In the genomic region with DNA sequence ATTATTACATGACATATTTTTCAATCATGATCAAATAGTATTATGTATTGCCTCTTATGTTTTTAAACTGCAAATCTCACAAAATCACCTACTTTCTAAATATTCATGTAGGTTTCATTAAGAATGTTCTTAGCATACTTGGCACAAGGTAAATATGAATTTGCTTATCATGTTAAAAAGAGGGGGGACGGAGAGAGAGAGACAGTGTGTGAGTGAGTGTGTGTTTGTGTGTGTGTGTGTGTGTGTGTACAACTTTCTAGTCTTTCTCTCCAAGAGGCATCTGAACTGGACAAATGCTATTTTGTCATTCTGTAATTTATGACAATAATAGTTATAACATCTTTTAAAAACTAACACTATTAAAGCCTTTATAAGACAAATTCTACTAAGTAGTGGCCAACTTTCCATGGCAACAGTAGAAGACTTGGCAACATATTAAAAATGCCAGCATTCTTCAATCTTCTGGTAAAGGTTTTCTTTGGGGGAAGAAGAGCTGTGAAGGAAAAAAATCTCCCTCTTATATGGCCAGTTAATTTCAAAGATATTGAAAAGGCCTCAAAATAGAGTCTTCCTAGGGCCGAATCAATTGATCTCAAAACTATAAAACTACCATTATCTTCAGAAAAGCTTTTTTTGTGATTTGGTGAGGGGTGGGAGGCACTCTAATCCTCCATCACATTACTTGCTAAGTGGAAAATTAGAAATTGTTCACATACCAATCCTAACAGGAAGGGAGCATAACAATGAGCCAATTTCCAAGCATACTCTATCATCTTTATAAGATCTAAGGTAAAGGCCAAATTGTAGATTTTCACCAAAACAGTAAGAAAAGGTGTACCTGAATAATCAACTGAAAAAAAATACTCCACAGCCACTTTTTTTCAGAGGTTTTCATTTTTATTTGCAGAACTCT, we compare ENCODE assay signal across 15 cellular contexts. TPM values are rescaled to one million over a fixed set of nuclear protein-coding genes. Genes with fewer than 3 reads are reported as not detected.
DNase-seq lines count a peak whose midpoint lies in the region; ATAC-seq and TF ChIP-seq lines count a peak whose summit lies in the region.
"Had no signal": no experiment of that assay in that cellular context is flagged by ENCODE, and none has a peak within 500 bp of the region (broad histone marks: within the 10 kb centered on the region; RNA-seq: fewer than 3 reads in every experiment).

No MANE protein-coding gene starts in this region.

- no peaks in the 10 kb centered on the region for H3K36me3 ChIP-seq in gastroesophageal sphincter
- H3K36me3 ChIP-seq in Caco-2 (ENCODE audit: control insufficient read depth, insufficient read depth, low read length) = no peaks in the 10 kb centered on the region
- H3K36me3 ChIP-seq: ovary, suprapubic skin had no signal

- no peak overlapping the region for H3K4me3 ChIP-seq in gastroesophageal sphincter
- no peak overlapping the region for H3K4me3 ChIP-seq in Caco-2 (ENCODE audit: low read depth, low read length)
- H3K4me3 ChIP-seq: ovary, suprapubic skin had no signal

- H3K4me3 Mint-ChIP-seq in activated naive CD8-positive, alpha-beta T cell = no peak overlapping the region
- no peak overlapping the region for H3K4me3 Mint-ChIP-seq in activated naive CD8-positive, alpha-beta T cell treated with anti-CD3 and anti-CD28 coated beads, Interleukin-2, amount 50 U/mL, for 24 hours
- no peak overlapping the region for H3K4me3 Mint-ChIP-seq in activated naive CD8-positive, alpha-beta T cell treated with anti-CD3 and anti-CD28 coated beads for 36 hours
- H3K4me3 Mint-ChIP-seq in stimulated activated naive CD8-positive, alpha-beta T cell treated with anti-CD3 and anti-CD28 coated beads, Interleukin-15, amount 100 ng/mL, for 72 hours = peak overlapping the region; percentile 4 to 6
- H3K4me3 Mint-ChIP-seq in Caco-2 (ENCODE audit: unreplicated experiment) = no peak overlapping the region
- H3K4me3 Mint-ChIP-seq: activated CD4-positive, alpha-beta memory T cell treated with anti-CD3 and anti-CD28 coated beads for 36 hours had no signal

- no peaks in the 10 kb centered on the region for H3K27me3 ChIP-seq in gastroesophageal sphincter
- no peaks in the 10 kb centered on the region for H3K27me3 ChIP-seq in Caco-2 (replicated peaks; ENCODE audit: control insufficient read depth, insufficient read depth, low read length)
- H3K27me3 ChIP-seq: ovary, suprapubic skin had no signal

- TF ChIP-seq CTCF in gastroesophageal sphincter (IDR thresholded peaks at IDR 0.05) (no peak), Caco-2 (IDR thresholded peaks at IDR 0.05; ENCODE audit: insufficient read depth in 1 of 2, low read depth in 1 of 2, low read length in 1 of 2, severe bottlenecking in 1 of 2, unreplicated experiment in 1 of 2) (no peak)

- peaks cover 84% of the 10 kb centered on the region for H3K4me1 Mint-ChIP-seq in activated naive CD8-positive, alpha-beta T cell (ENCODE audit: low read depth)
- peaks cover 73% of the 10 kb centered on the region for H3K4me1 Mint-ChIP-seq in activated naive CD8-positive, alpha-beta T cell treated with anti-CD3 and anti-CD28 coated beads, Interleukin-2, amount 50 U/mL, for 24 hours
- peaks cover 60% of the 10 kb centered on the region for H3K4me1 Mint-ChIP-seq in activated naive CD8-positive, alpha-beta T cell treated with anti-CD3 and anti-CD28 coated beads for 36 hours
- H3K4me1 Mint-ChIP-seq in stimulated activated naive CD8-positive, alpha-beta T cell treated with anti-CD3 and anti-CD28 coated beads, Interleukin-15, amount 100 ng/mL, for 72 hours = peaks cover 80% of the 10 kb centered on the region
- H3K4me1 Mint-ChIP-seq in Caco-2 (ENCODE audit: low read depth, unreplicated experiment) = no peaks in the 10 kb centered on the region

- no peak for TF ChIP-seq EP300 in gastroesophageal sphincter (IDR thresholded peaks at IDR 0.05)

- BruUV-seq in Caco-2 (replicated peaks; lab: Mats Ljungman, UMichigan) = no TSS peak

- WGBS in gastroesophageal sphincter (ENCODE audit: low coverage in 1 of 2), 2 donors = 60 to 62% methylated on average over 2 of the region's 2 CpGs

- no peak for DNase-seq in activated naive CD8-positive, alpha-beta T cell treated with anti-CD3 and anti-CD28 coated beads, Interleukin-2, amount 50 U/mL, for 24 hours
- DNase-seq in activated naive CD8-positive, alpha-beta T cell treated with anti-CD3 and anti-CD28 coated beads for 36 hours = no peak
- DNase-seq in stimulated activated naive CD8-positive, alpha-beta T cell treated with anti-CD3 and anti-CD28 coated beads, Interleukin-15, amount 100 ng/mL, for 72 hours = no peak
- no peak for DNase-seq in NCI-H1436 treated with DMSO at 0.1 percent for 48 hours (lab: John Stamatoyannopoulos, UW)
- DNase-seq in Caco-2 = no peak
- no peak for DNase-seq in globus pallidus (ENCODE audit: low spot score)
- DNase-seq: activated CD4-positive, alpha-beta memory T cell treated with anti-CD3 and anti-CD28 coated beads for 36 hours; activated gamma-delta T cell; HCEC 1CT; left ventricle myocardium superior; ovary; SIG-M5 had no signal

- H3K9me3 Mint-ChIP-seq in activated naive CD8-positive, alpha-beta T cell (ENCODE audit: low read depth) = no peaks in the 10 kb centered on the region
- H3K9me3 Mint-ChIP-seq in activated naive CD8-positive, alpha-beta T cell treated with anti-CD3 and anti-CD28 coated beads, Interleukin-2, amount 50 U/mL, for 24 hours = no peaks in the 10 kb centered on the region
- H3K9me3 Mint-ChIP-seq in activated naive CD8-positive, alpha-beta T cell treated with anti-CD3 and anti-CD28 coated beads for 36 hours = no peaks in the 10 kb centered on the region
- no peaks in the 10 kb centered on the region for H3K9me3 Mint-ChIP-seq in stimulated activated naive CD8-positive, alpha-beta T cell treated with anti-CD3 and anti-CD28 coated beads, Interleukin-15, amount 100 ng/mL, for 72 hours
- no peaks in the 10 kb centered on the region for H3K9me3 Mint-ChIP-seq in Caco-2 (ENCODE audit: unreplicated experiment)
- H3K9me3 Mint-ChIP-seq: activated CD4-positive, alpha-beta memory T cell treated with anti-CD3 and anti-CD28 coated beads for 36 hours had no signal

- CTCF ChIA-PET in Caco-2 (lab: Charles Lee) = no interaction called here

- H3K4me1 ChIP-seq in gastroesophageal sphincter = peaks cover 31 to 97% (median 33%) of the 10 kb centered on the region in 3 donors
- no peaks in the 10 kb centered on the region for H3K4me1 ChIP-seq in Caco-2

- no peaks in the 10 kb centered on the region for H3K27me3 Mint-ChIP-seq in activated naive CD8-positive, alpha-beta T cell
- H3K27me3 Mint-ChIP-seq in activated naive CD8-positive, alpha-beta T cell treated with anti-CD3 and anti-CD28 coated beads, Interleukin-2, amount 50 U/mL, for 24 hours = no peaks in the 10 kb centered on the region
- H3K27me3 Mint-ChIP-seq in activated naive CD8-positive, alpha-beta T cell treated with anti-CD3 and anti-CD28 coated beads for 36 hours = no peaks in the 10 kb centered on the region
- H3K27me3 Mint-ChIP-seq in stimulated activated naive CD8-positive, alpha-beta T cell treated with anti-CD3 and anti-CD28 coated beads, Interleukin-15, amount 100 ng/mL, for 72 hours = no peaks in the 10 kb centered on the region
- H3K27me3 Mint-ChIP-seq in Caco-2 (ENCODE audit: insufficient read depth, unreplicated experiment) = no peaks in the 10 kb centered on the region
- H3K27me3 Mint-ChIP-seq: activated CD4-positive, alpha-beta memory T cell treated with anti-CD3 and anti-CD28 coated beads for 36 hours had no signal

- intact Hi-C loops in Caco-2 (cut with micrococcal nuclease; ENCODE audit: unreplicated experiment) = no loop called here

- peak overlapping the region in 3 of 4 donors; percentile 21 to 46 (median 21) for H3K27ac ChIP-seq in gastroesophageal sphincter
- H3K27ac ChIP-seq: ovary, suprapubic skin had no signal

- peaks cover 6% of the 10 kb centered on the region for H3K36me3 Mint-ChIP-seq in activated naive CD8-positive, alpha-beta T cell
- peaks cover 3% of the 10 kb centered on the region for H3K36me3 Mint-ChIP-seq in activated naive CD8-positive, alpha-beta T cell treated with anti-CD3 and anti-CD28 coated beads, Interleukin-2, amount 50 U/mL, for 24 hours (ENCODE audit: low read depth)
- H3K36me3 Mint-ChIP-seq in activated naive CD8-positive, alpha-beta T cell treated with anti-CD3 and anti-CD28 coated beads for 36 hours = peaks cover 14% of the 10 kb centered on the region
- no peaks in the 10 kb centered on the region for H3K36me3 Mint-ChIP-seq in Caco-2 (ENCODE audit: insufficient read depth, unreplicated experiment)

- H3K27ac Mint-ChIP-seq in activated naive CD8-positive, alpha-beta T cell = peak overlapping the region; percentile 68
- no peak overlapping the region for H3K27ac Mint-ChIP-seq in activated naive CD8-positive, alpha-beta T cell treated with anti-CD3 and anti-CD28 coated beads, Interleukin-2, amount 50 U/mL, for 24 hours
- H3K27ac Mint-ChIP-seq in activated naive CD8-positive, alpha-beta T cell treated with anti-CD3 and anti-CD28 coated beads for 36 hours = peak overlapping the region; percentile 12
- H3K27ac Mint-ChIP-seq in stimulated activated naive CD8-positive, alpha-beta T cell treated with anti-CD3 and anti-CD28 coated beads, Interleukin-15, amount 100 ng/mL, for 72 hours = no peak overlapping the region
- no peak overlapping the region for H3K27ac Mint-ChIP-seq in Caco-2 (ENCODE audit: unreplicated experiment)

- POLR2A ChIA-PET in Caco-2 (lab: Charles Lee) = no interaction called here

- ATAC-seq in activated naive CD8-positive, alpha-beta T cell treated with anti-CD3 and anti-CD28 coated beads, Interleukin-2, amount 50 U/mL, for 24 hours = no peak
- no peak for ATAC-seq in gastroesophageal sphincter
- ATAC-seq in stimulated activated naive CD8-positive, alpha-beta T cell treated with anti-CD3 and anti-CD28 coated beads, Interleukin-15, amount 100 ng/mL, for 72 hours = no peak
- ATAC-seq: left ventricle myocardium superior had no signal

- TF ChIP-seq POLR2A in gastroesophageal sphincter (IDR thresholded peaks at IDR 0.05) = no peak

- no peaks in the 10 kb centered on the region for H3K9me3 ChIP-seq in gastroesophageal sphincter
- H3K9me3 ChIP-seq in Caco-2 = no peaks in the 10 kb centered on the region
- H3K9me3 ChIP-seq: ovary, suprapubic skin had no signal

RNA-seq across cellular contexts. Expression of a gene that starts 28.2 kb away (rescaled TPM):
- 10 to 100 TPM; 30.1 to 31.7 TPM for total RNA-seq in activated naive CD8-positive, alpha-beta T cell treated with anti-CD3 and anti-CD28 coated beads for 36 hours
- 10 to 100 TPM; 54.4 to 77.9 (median 62.9) TPM for total RNA-seq in gastroesophageal sphincter
- total RNA-seq in Caco-2 (2022) = 11.5 and 11.7 TPM in 2 replicates

Comparison
In these comparisons a context has a peak if more than half of its experiments do, and no peak if none do; other contexts are left out.
1. H3K27ac Mint-ChIP-seq: peak in activated naive CD8-positive, alpha-beta T cell (single experiment) and activated naive CD8-positive, alpha-beta T cell treated with anti-CD3 and anti-CD28 coated beads for 36 hours (single experiment); none in activated naive CD8-positive, alpha-beta T cell treated with anti-CD3 and anti-CD28 coated beads, Interleukin-2, amount 50 U/mL, for 24 hours (single experiment), stimulated activated naive CD8-positive, alpha-beta T cell treated with anti-CD3 and anti-CD28 coated beads, Interleukin-15, amount 100 ng/mL, for 72 hours (0 of 2) and Caco-2 (single experiment).
2. H3K4me3 Mint-ChIP-seq: peak in stimulated activated naive CD8-positive, alpha-beta T cell treated with anti-CD3 and anti-CD28 coated beads, Interleukin-15, amount 100 ng/mL, for 72 hours (2 of 2); none in activated naive CD8-positive, alpha-beta T cell (single experiment), activated naive CD8-positive, alpha-beta T cell treated with anti-CD3 and anti-CD28 coated beads, Interleukin-2, amount 50 U/mL, for 24 hours (single experiment), activated naive CD8-positive, alpha-beta T cell treated with anti-CD3 and anti-CD28 coated beads for 36 hours (single experiment) and Caco-2 (single experiment).